Comparison of ENCODE assay signal across 1 cellular context in genomic region chr6:30212865-30213653, GRCh38.
TF ChIP-seq lines count a peak whose summit lies in the region.

TRIM26 (minus strand) TSS chr6:30213406; CDS start chr6:30199103, 14,303 bp downstream.

TF ChIP-seq in HEK293, 187 proteins besides CTCF, POLR2A, EP300 and RAD21 (continued from another document and continues in another):
- TF ChIP-seq TSHZ1 (tag by site-specific recombination; IDR thresholded peaks at IDR 0.05; ENCODE audit: borderline replicate concordance) (no peak), ZNF324 (tag by site-specific recombination; IDR thresholded peaks at IDR 0.05) (peak; percentile 71; the same call in 1 of the 2 replicates), ZNF660 (tag by site-specific recombination; IDR thresholded peaks at IDR 0.05) (peak; percentile 65), ZBTB17 (tag by site-specific recombination; IDR thresholded peaks at IDR 0.05) (peak; percentile 96), PRDM1 (tag by site-specific recombination; IDR thresholded peaks at IDR 0.05) (peak; percentile 82), ZNF701 (tag by site-specific recombination; IDR thresholded peaks at IDR 0.05) (no peak), KLF8 (tag by site-specific recombination; IDR thresholded peaks at IDR 0.05) (peak; percentile 56; the same call in 1 of the 2 replicates), ZNF292 (tag by site-specific recombination; IDR thresholded peaks at IDR 0.05; ENCODE audit: borderline replicate concordance, low read depth) (no peak), ZNF10 (tag by site-specific recombination; IDR thresholded peaks at IDR 0.05) (no peak), MZF1 (tag by site-specific recombination; IDR thresholded peaks at IDR 0.05; ENCODE audit: borderline replicate concordance) (peak; percentile 65), ZXDB (tag by site-specific recombination; IDR thresholded peaks at IDR 0.05) (peak; percentile 83; the same call in 1 of the 2 replicates), ZNF138 (tag by site-specific recombination; IDR thresholded peaks at IDR 0.05; ENCODE audit: borderline replicate concordance) (no peak), ZNF398 (tag by site-specific recombination; IDR thresholded peaks at IDR 0.05) (peak; percentile 45), AEBP2 (tag by site-specific recombination; IDR thresholded peaks at IDR 0.05; ENCODE audit: borderline replicate concordance) (no peak), ZNF394 (tag by site-specific recombination; IDR thresholded peaks at IDR 0.05; ENCODE audit: borderline replicate concordance) (peak; percentile 50; the same call in 1 of the 2 replicates), ZSCAN30 (tag by site-specific recombination; IDR thresholded peaks at IDR 0.05) (peak; percentile 42; the same call in 1 of the 2 replicates), ZNF830 (tag by site-specific recombination; IDR thresholded peaks at IDR 0.05; ENCODE audit: low read depth) (no peak), ZBTB7A (tag by site-specific recombination; IDR thresholded peaks at IDR 0.05; ENCODE audit: low read depth) (peak; percentile 66; the same call in 1 of the 2 replicates), ZEB2 (tag by site-specific recombination; IDR thresholded peaks at IDR 0.05) (peak; percentile 96), ZNF366 (tag by site-specific recombination; conservative IDR thresholded peaks at IDR 0.05) (peak; percentile 66), ZNF639 (tag by site-specific recombination; IDR thresholded peaks at IDR 0.05) (0 out of 2 replicates have a peak, but pooled peaks have one; percentile 52), ZNF2 (tag by site-specific recombination; IDR thresholded peaks at IDR 0.05) (peak; percentile 57), REPIN1 (tag by site-specific recombination; IDR thresholded peaks at IDR 0.05; ENCODE audit: low read depth) (0 out of 2 replicates have a peak, but pooled peaks have one; percentile 79), PRDM10 (tag by site-specific recombination; IDR thresholded peaks at IDR 0.05) (peak; percentile 98), KLF17 (tag by site-specific recombination; IDR thresholded peaks at IDR 0.05) (peak; percentile 71), INSM2 (tag by site-specific recombination; IDR thresholded peaks at IDR 0.05) (peak; percentile 13; the same call in 1 of the 2 replicates), ZNF621 (tag by site-specific recombination; IDR thresholded peaks at IDR 0.05) (no peak), GFI1B (tag by site-specific recombination; IDR thresholded peaks at IDR 0.05) (peak; percentile 79), GLIS2 (tag by site-specific recombination; IDR thresholded peaks at IDR 0.05) (peak; percentile 88), MEIS1 (CRISPR knock-in tag; IDR thresholded peaks at IDR 0.05; ENCODE audit: borderline replicate concordance) (no peak), ZNF174 (tag by site-specific recombination; IDR thresholded peaks at IDR 0.05) (no peak), ZNF24 (tag by site-specific recombination; IDR thresholded peaks at IDR 0.05) (peak; percentile 42), ZNF596 (tag by site-specific recombination; IDR thresholded peaks at IDR 0.05) (no peak), HOXC10 (CRISPR knock-in tag; IDR thresholded peaks at IDR 0.05) (no peak), ZNF48 (tag by site-specific recombination; IDR thresholded peaks at IDR 0.05) (no peak), ZBTB10 (tag by site-specific recombination; IDR thresholded peaks at IDR 0.05) (peak; percentile 94), BCL11B (tag by site-specific recombination; IDR thresholded peaks at IDR 0.05; ENCODE audit: low read depth) (peak; percentile 52; the same call in 1 of the 2 replicates), ZNF626 (tag by site-specific recombination; IDR thresholded peaks at IDR 0.05) (no peak), ZNF416 (tag by site-specific recombination; IDR thresholded peaks at IDR 0.05) (no peak), ZBTB44 (tag by site-specific recombination; IDR thresholded peaks at IDR 0.05) (no peak)
